Comparison of ENCODE assay signal across 8 cellular contexts in genomic region chr18:74497308-74497640, GRCh38. TPM values are rescaled to one million over a fixed set of nuclear protein-coding genes. Genes with fewer than 3 reads are reported as not detected.
DNase-seq lines count a peak whose midpoint lies in the region; ATAC-seq and TF ChIP-seq lines count a peak whose summit lies in the region.

No MANE protein-coding gene starts in this region.

- no peak overlapping the region for H4K12ac ChIP-seq in trophoblast cell (ENCODE audit: low read depth, low read length)

- peaks cover 8% of the 10 kb centered on the region for H3K27me3 Mint-ChIP-seq in endothelial cell (ENCODE audit: unreplicated experiment)

- BruUV-seq in PC-3 (replicated peaks; lab: Mats Ljungman, UMichigan): TSS peak; percentile 33

- TF ChIP-seq CTCF in PC-3 (conservative IDR thresholded peaks at IDR 0.05; ENCODE audit: low read depth, low read length) (no peak), endothelial cell (IDR thresholded peaks at IDR 0.05; ENCODE audit: unreplicated experiment) (no peak)

- H3K79me1 ChIP-seq in trophoblast cell (ENCODE audit: low read length): peaks cover 12% of the 10 kb centered on the region

- H3K9me3 Mint-ChIP-seq in endothelial cell (ENCODE audit: unreplicated experiment): no peaks in the 10 kb centered on the region

- intact Hi-C loops in PC-3 (cut with micrococcal nuclease): loop anchor here (5.0 to 10.0 kb wide), 2 partner anchors 62 to 300 kb away; no protein-coding TSS in a partner anchor

- WGBS in trophoblast cell (ENCODE audit: extremely low coverage, insufficient coverage, insufficient read length): no CpG with 5 or more reads among the region's 7 CpGs

- H3K23ac ChIP-seq in trophoblast cell (ENCODE audit: low read length): no peak overlapping the region

- H3K36me3 ChIP-seq in PC-3 (ENCODE audit: low read depth, low read length) (peaks cover 8% of the 10 kb centered on the region; the same call in 1 of the 2 replicates), trophoblast cell (ENCODE audit: control insufficient read depth in 1 of 2, insufficient read depth in 2 of 2, low read length in 2 of 2) (peaks cover 0 to 2% of the 10 kb centered on the region in 2 experiments)

- DNase-seq in ELR (ENCODE audit: low read depth): peak; percentile 10
- DNase-seq in PC-3: no peak
- DNase-seq in endothelial cell (ENCODE audit: low spot score): no peak
- DNase-seq in trophoblast cell: no peak
- DNase-seq in DMS79 (lab: John Stamatoyannopoulos, UW): no peak
- DNase-seq in NCI-H774 (lab: John Stamatoyannopoulos, UW): no peak
- no peak for DNase-seq in activated CD4-positive, CD25-positive, alpha-beta regulatory T cell treated with anti-CD3 and anti-CD28 coated beads, Interleukin-2, amount 50 U/mL, for 72 hours

- no peak overlapping the region for H3K18ac ChIP-seq in trophoblast cell (ENCODE audit: low read length)

- no peaks in the 10 kb centered on the region for H4K20me1 ChIP-seq in PC-3 (ENCODE audit: low read length)

- H3K9me3 ChIP-seq in PC-3 (ENCODE audit: low read length) (no peaks in the 10 kb centered on the region), trophoblast cell (ENCODE audit: insufficient read depth, low read depth, low read length) (no peaks in the 10 kb centered on the region)

- no peak overlapping the region for H3K27ac ChIP-seq in PC-3 (ENCODE audit: low read length)
- H3K27ac ChIP-seq in trophoblast cell (ENCODE audit: low read depth, low read length): no peak overlapping the region

- H3K9me2 ChIP-seq in PC-3 (replicated peaks; ENCODE audit: low read length): no peaks in the 10 kb centered on the region

- H3K14ac ChIP-seq in trophoblast cell (ENCODE audit: low read length): no peak overlapping the region

- no peaks in the 10 kb centered on the region for H3K27me3 ChIP-seq in PC-3 (ENCODE audit: low read length)
- no peaks in the 10 kb centered on the region for H3K27me3 ChIP-seq in trophoblast cell (ENCODE audit: insufficient read depth, low read length)

- peak overlapping the region; percentile 88 for H3K4me3 Mint-ChIP-seq in endothelial cell (ENCODE audit: unreplicated experiment)

- no peak overlapping the region for H4K8ac ChIP-seq in trophoblast cell (ENCODE audit: low read depth, low read length)

- CTCF ChIA-PET in PC-3 (lab: Charles Lee): no interaction called here

- H2AK5ac ChIP-seq in trophoblast cell (ENCODE audit: low read length): no peak overlapping the region

- H3K79me2 ChIP-seq in PC-3 (ENCODE audit: low read length) (peaks cover 39% of the 10 kb centered on the region), trophoblast cell (ENCODE audit: control insufficient read depth, insufficient read depth, low read length, poor library complexity) (peaks cover 15% of the 10 kb centered on the region)

- no peaks in the 10 kb centered on the region for H3F3A ChIP-seq in PC-3 (ENCODE audit: low read length, unreplicated experiment)

- H2BK120ac ChIP-seq in trophoblast cell (ENCODE audit: insufficient read depth, low read length, poor library complexity): no peak overlapping the region

- H3K9ac ChIP-seq in PC-3 (ENCODE audit: low read length): peak overlapping the region; percentile 96
- no peak overlapping the region for H3K9ac ChIP-seq in trophoblast cell (ENCODE audit: low read length)

- no peak overlapping the region for H3K27ac Mint-ChIP-seq in endothelial cell (ENCODE audit: unreplicated experiment)

- ATAC-seq in PC-3 (no peak), GM21619 (IDR thresholded peaks at IDR 0.05; ENCODE audit: unreplicated experiment) (no peak)

- H3K4me3 ChIP-seq in PC-3 (ENCODE audit: low read length): peak overlapping the region; percentile 78
- no peak overlapping the region for H3K4me3 ChIP-seq in trophoblast cell (ENCODE audit: low read depth, low read length)

- POLR2A ChIA-PET in PC-3 (lab: Charles Lee; ENCODE audit: unreplicated experiment): no interaction called here

- H2AFZ ChIP-seq in PC-3 (ENCODE audit: low read length): no peak overlapping the region
- H2AFZ ChIP-seq in trophoblast cell (ENCODE audit: insufficient read depth, low read length, poor library complexity): no peak overlapping the region

- peaks cover 19% of the 10 kb centered on the region for H3K4me1 Mint-ChIP-seq in endothelial cell (ENCODE audit: unreplicated experiment)

- H3K4me2 ChIP-seq in PC-3 (ENCODE audit: low read length): peak overlapping the region; percentile 95
- peak overlapping the region; percentile 72 for H3K4me2 ChIP-seq in trophoblast cell (ENCODE audit: low read length)

- peaks cover 34% of the 10 kb centered on the region for H3K4me1 ChIP-seq in PC-3 (ENCODE audit: insufficient read depth, low read length)
- peaks cover 18 to 19% of the 10 kb centered on the region in 2 experiments for H3K4me1 ChIP-seq in trophoblast cell (ENCODE audit: control insufficient read depth in 1 of 2, insufficient read depth in 2 of 2, low read length in 2 of 2)

- H2BK5ac ChIP-seq in trophoblast cell (ENCODE audit: low read depth, low read length, poor library complexity): no peak overlapping the region

- peak overlapping the region; percentile 72 for H3K4ac ChIP-seq in trophoblast cell (ENCODE audit: low read depth, low read length)

- H2BK12ac ChIP-seq in trophoblast cell (ENCODE audit: low read length): peak overlapping the region; percentile 53

- no peak overlapping the region for H4K91ac ChIP-seq in trophoblast cell (ENCODE audit: low read depth, low read length)

- H3K36me3 Mint-ChIP-seq in endothelial cell (ENCODE audit: low read depth, unreplicated experiment): peaks cover 8% of the 10 kb centered on the region

RNA-seq across cellular contexts. Expression of gene CNDP2, which starts 1.1 kb away (rescaled TPM):
- 50.0 and 57.6 TPM in 2 replicates for total RNA-seq in PC-3 (2014; rRNA removed)
- total RNA-seq in endothelial cell (ENCODE audit: unreplicated experiment): 113 TPM
- 190 and 204 TPM in 2 replicates for polyA plus RNA-seq in trophoblast cell (2013)

RNA-seq across cellular contexts. Expression of gene CNDP1, which starts 37.0 kb away (rescaled TPM):
- total RNA-seq in PC-3 (2014; rRNA removed) (not detected in 2 replicates), endothelial cell (ENCODE audit: unreplicated experiment) (not detected)
- 0.10 and 0.15 TPM in 2 replicates for polyA plus RNA-seq in trophoblast cell (2013)

RNA-seq across cellular contexts. Expression of gene DIPK1C, which starts 40.2 kb away (rescaled TPM):
- total RNA-seq in PC-3 (2014; rRNA removed): not detected in 2 replicates
- 0.21 TPM for total RNA-seq in endothelial cell (ENCODE audit: unreplicated experiment)
- polyA plus RNA-seq in trophoblast cell (2013): not detected in 2 replicates
